20 cellular contexts compared by ENCODE assay signal in the genomic region with DNA sequence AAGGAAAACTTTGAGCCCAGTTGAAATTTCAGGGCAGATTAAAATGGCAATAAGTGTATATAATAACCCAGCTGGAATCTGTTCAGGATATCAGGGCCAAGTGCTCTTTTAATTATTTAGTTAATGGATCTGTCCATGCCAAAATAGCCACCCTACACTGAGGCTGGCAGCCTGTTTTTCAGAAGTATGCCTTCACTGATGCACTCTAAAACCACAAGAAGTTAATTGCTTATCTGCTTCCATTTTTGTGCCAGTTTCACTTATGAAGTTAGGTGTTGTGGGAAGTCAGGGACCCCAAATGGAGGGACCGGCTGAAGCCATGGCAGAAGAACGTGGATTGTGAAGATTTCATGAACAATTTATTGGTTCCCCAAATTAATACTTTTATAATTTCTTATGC.
DNase-seq lines count a peak whose midpoint lies in the region; ATAC-seq and TF ChIP-seq lines count a peak whose summit lies in the region.
"Had no signal": no experiment of that assay in that cellular context is flagged by ENCODE, and none has a peak within 500 bp of the region (broad histone marks: within the 10 kb centered on the region; RNA-seq: fewer than 3 reads in every experiment).

No MANE protein-coding gene starts in this region.

- H3K27me3 ChIP-seq in right atrium auricular region: no peaks in the 10 kb centered on the region
- H3K27me3 ChIP-seq: Peyer's patch had no signal

- H3K4me1 Mint-ChIP-seq in stimulated activated naive CD8-positive, alpha-beta T cell treated with anti-CD3 and anti-CD28 coated beads, Interleukin-15, amount 100 ng/mL, for 72 hours: no peaks in the 10 kb centered on the region
- H3K4me1 Mint-ChIP-seq: CD4-positive, CD25-positive, alpha-beta regulatory T cell had no signal

- no peak overlapping the region for H3K27ac ChIP-seq in right atrium auricular region
- H3K27ac ChIP-seq: Peyer's patch, WERI-Rb-1 had no signal

- TF ChIP-seq CTCF in right atrium auricular region (IDR thresholded peaks at IDR 0.05): no peak

- H3K9me3 ChIP-seq in right atrium auricular region: no peaks in the 10 kb centered on the region
- H3K9me3 ChIP-seq: HAP-1, Peyer's patch had no signal

- no peak overlapping the region for H3K27ac Mint-ChIP-seq in stimulated activated naive CD8-positive, alpha-beta T cell treated with anti-CD3 and anti-CD28 coated beads, Interleukin-15, amount 100 ng/mL, for 72 hours
- H3K27ac Mint-ChIP-seq: CD4-positive, CD25-positive, alpha-beta regulatory T cell had no signal

- no peaks in the 10 kb centered on the region for H3K4me1 ChIP-seq in right atrium auricular region
- H3K4me1 ChIP-seq: HAP-1, Peyer's patch had no signal

- H3K36me3 ChIP-seq in right atrium auricular region: no peaks in the 10 kb centered on the region
- H3K36me3 ChIP-seq: HAP-1, Peyer's patch, WERI-Rb-1 had no signal

- peaks cover 8 to 9% of the 10 kb centered on the region in 2 donors for H3K9me3 Mint-ChIP-seq in stimulated activated naive CD8-positive, alpha-beta T cell treated with anti-CD3 and anti-CD28 coated beads, Interleukin-15, amount 100 ng/mL, for 72 hours

- no peak overlapping the region for H3K4me3 Mint-ChIP-seq in stimulated activated naive CD8-positive, alpha-beta T cell treated with anti-CD3 and anti-CD28 coated beads, Interleukin-15, amount 100 ng/mL, for 72 hours
- H3K4me3 Mint-ChIP-seq: CD4-positive, CD25-positive, alpha-beta regulatory T cell had no signal

- no peaks in the 10 kb centered on the region for H3K27me3 Mint-ChIP-seq in stimulated activated naive CD8-positive, alpha-beta T cell treated with anti-CD3 and anti-CD28 coated beads, Interleukin-15, amount 100 ng/mL, for 72 hours
- H3K27me3 Mint-ChIP-seq: CD4-positive, CD25-positive, alpha-beta regulatory T cell had no signal

- H3K4me3 ChIP-seq in right atrium auricular region: no peak overlapping the region
- H3K4me3 ChIP-seq: HAP-1, Peyer's patch had no signal

- ATAC-seq in GM18498 (IDR thresholded peaks at IDR 0.05; ENCODE audit: unreplicated experiment) (peak; percentile 65), GM18870 (IDR thresholded peaks at IDR 0.05; ENCODE audit: unreplicated experiment) (peak; percentile 71), HG02763 (IDR thresholded peaks at IDR 0.05; ENCODE audit: unreplicated experiment) (peak; percentile 60)
- no peak for ATAC-seq in stimulated activated naive CD8-positive, alpha-beta T cell treated with anti-CD3 and anti-CD28 coated beads, Interleukin-15, amount 100 ng/mL, for 72 hours
- ATAC-seq: Right ventricle myocardium inferior, SK-N-SH treated with all-trans-retinoic acid at 6 μM for 48 hours had no signal

- DNase-seq in NCI-H1105 (lab: John Stamatoyannopoulos, UW): peak; percentile 72
- no peak for DNase-seq in activated CD4-positive, alpha-beta T cell treated with anti-CD3 and anti-CD28 coated beads, Interleukin-2, amount 50 U/mL, for 1 hour
- no peak for DNase-seq in right atrium auricular region (ENCODE audit: low spot score)
- no peak for DNase-seq in NK-92 treated with Interleukin-12 subunit alpha and Interleukin-12 subunit beta, amount 100 ng/mL, for 24 hours (lab: John Stamatoyannopoulos, UW)
- DNase-seq in stimulated activated naive CD8-positive, alpha-beta T cell treated with anti-CD3 and anti-CD28 coated beads, Interleukin-15, amount 100 ng/mL, for 72 hours: no peak
- DNase-seq: ACHN; CD4-positive, CD25-positive, alpha-beta regulatory T cell; IMR-90; NCI-H1417 treated with DMSO at 0.1 percent for 48 hours; NCI-H2029; NCI-H510A; NCI-H774; Peyer's patch; WERI-Rb-1 had no signal
